In the genomic region with DNA sequence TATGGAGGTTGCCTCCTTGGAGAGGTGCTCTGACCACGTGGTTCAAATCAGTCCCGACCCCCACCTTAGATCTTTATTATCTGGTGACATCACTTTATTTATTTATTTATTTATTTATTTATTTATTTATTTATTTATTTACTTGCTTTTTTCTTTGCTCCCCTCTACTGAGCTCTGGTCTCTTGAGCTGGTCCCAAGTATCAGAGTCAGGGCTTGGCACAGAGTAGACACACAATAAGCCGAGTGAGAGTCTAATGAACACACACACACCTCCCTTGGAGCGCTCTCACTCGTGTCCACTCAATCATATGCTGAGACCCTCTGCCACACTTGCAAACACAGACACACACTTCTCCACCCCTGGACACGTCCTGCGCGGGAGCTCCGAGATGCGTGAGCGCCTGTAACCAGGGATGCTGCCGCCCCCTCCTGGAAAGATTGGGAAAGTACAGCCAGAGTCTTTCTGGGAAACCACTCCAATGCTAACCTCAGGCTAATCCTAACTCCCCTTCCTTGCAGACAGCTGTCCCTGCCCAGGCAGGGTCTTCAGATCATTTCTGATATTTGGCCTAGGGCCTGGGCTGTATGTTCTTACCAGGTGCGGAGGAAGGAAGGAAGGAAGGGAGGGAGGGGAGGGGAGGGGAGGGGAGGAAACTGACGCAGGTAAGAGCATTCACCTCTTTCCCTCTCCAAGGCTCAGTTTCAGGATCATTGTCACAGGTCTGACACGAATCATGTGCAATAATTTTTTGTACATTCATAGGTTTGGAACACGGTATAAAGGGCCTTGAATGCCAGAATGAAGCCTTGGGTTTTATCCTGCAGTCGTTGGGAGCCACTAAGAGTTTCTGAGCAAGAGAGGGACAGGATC, we compare ENCODE assay signal across 8 cellular contexts.
DNase-seq lines count a peak whose midpoint lies in the region; ATAC-seq and TF ChIP-seq lines count a peak whose summit lies in the region.

No MANE protein-coding gene starts in this region.

- no peak overlapping the region for H3K9ac ChIP-seq in SU-DHL-6 (ENCODE audit: low read length)
- H3K9ac ChIP-seq in adipocyte (ENCODE audit: low read length), result no peak overlapping the region

- H3K4me1 ChIP-seq in adipocyte (ENCODE audit: control insufficient read depth, insufficient read depth, low read length), result no peaks in the 10 kb centered on the region

- H3K27me3 ChIP-seq in SU-DHL-6 (ENCODE audit: low read length) (no peaks in the 10 kb centered on the region), adipocyte (replicated peaks; ENCODE audit: control insufficient read depth, insufficient read depth, low read length) (peaks cover 32% of the 10 kb centered on the region)

- H3K27ac ChIP-seq in SU-DHL-6 (ENCODE audit: low read depth, low read length), result no peak overlapping the region

- no peak overlapping the region for H3K4me2 ChIP-seq in SU-DHL-6 (ENCODE audit: low read depth, low read length, poor library complexity, severe bottlenecking)

- intact Hi-C loops in left cardiac atrium (cut with DNase I), result loop anchor here (2.0 to 5.0 kb wide), 4 partner anchors 85 to 410 kb away; no protein-coding TSS in a partner anchor

- H3K9me3 ChIP-seq in SU-DHL-6 (ENCODE audit: insufficient read depth, low read length), result no peaks in the 10 kb centered on the region
- H3K9me3 ChIP-seq in adipocyte (ENCODE audit: control insufficient read depth, low read length), result no peaks in the 10 kb centered on the region

- H3K4me3 ChIP-seq in SU-DHL-6 (ENCODE audit: insufficient read depth, low read length, poor library complexity, severe bottlenecking), result no peak overlapping the region
- no peak overlapping the region for H3K4me3 ChIP-seq in adipocyte (ENCODE audit: low read length)

- no peaks in the 10 kb centered on the region for H3K79me2 ChIP-seq in SU-DHL-6 (ENCODE audit: insufficient read depth, low read length)

- no peaks in the 10 kb centered on the region for H3K9me2 ChIP-seq in SU-DHL-6 (replicated peaks; ENCODE audit: insufficient read depth, low read length)

- no peaks in the 10 kb centered on the region for H3F3A ChIP-seq in SU-DHL-6 (ENCODE audit: insufficient read depth)

- H3K36me3 ChIP-seq in SU-DHL-6 (ENCODE audit: low read length), result no peaks in the 10 kb centered on the region
- H3K36me3 ChIP-seq in adipocyte (ENCODE audit: control insufficient read depth, insufficient read depth, low read length, severe bottlenecking), result no peaks in the 10 kb centered on the region

- peak; percentile 87 to 88 for ATAC-seq in left cardiac atrium
- ATAC-seq in HG03460 (IDR thresholded peaks at IDR 0.05; ENCODE audit: unreplicated experiment), result no peak

- peak; percentile 41 for DNase-seq in GDM1 (lab: John Stamatoyannopoulos, UW)
- DNase-seq in LoVo (ENCODE audit: low spot score), result peak; percentile 65
- DNase-seq in adipocyte (ENCODE audit: low read depth), result peak; percentile 88
- peak; percentile 78 for DNase-seq in left cardiac atrium
- DNase-seq in retina, result peak; percentile 86
- no peak for DNase-seq in GF-D8 (lab: John Stamatoyannopoulos, UW)

- TF ChIP-seq CTCF in SU-DHL-6 (IDR thresholded peaks at IDR 0.05; ENCODE audit: insufficient read depth, low read length, poor library complexity, severe bottlenecking), result peak; percentile 76

- H4K20me1 ChIP-seq in SU-DHL-6 (ENCODE audit: low read depth, low read length), result no peaks in the 10 kb centered on the region

- H2AFZ ChIP-seq in SU-DHL-6 (ENCODE audit: low read depth, low read length, severe bottlenecking), result no peak overlapping the region
